18 cellular contexts compared by ENCODE assay signal in genomic region chr4:100875296-100876040, GRCh38.
DNase-seq lines count a peak whose midpoint lies in the region; ATAC-seq and TF ChIP-seq lines count a peak whose summit lies in the region.
"Had no signal": no experiment of that assay in that cellular context is flagged by ENCODE, and none has a peak within 500 bp of the region (broad histone marks: within the 10 kb centered on the region; RNA-seq: fewer than 3 reads in every experiment).

No MANE protein-coding gene starts in this region.

- no peaks in the 10 kb centered on the region for H3K36me3 ChIP-seq in PC-3 (ENCODE audit: low read depth, low read length)
- H3K36me3 ChIP-seq: BLaER1, SJSA1 had no signal

- no peaks in the 10 kb centered on the region for H3K9me2 ChIP-seq in PC-3 (replicated peaks; ENCODE audit: low read length)

- no peak overlapping the region for H3K4me2 ChIP-seq in PC-3 (ENCODE audit: low read length)
- H3K4me2 ChIP-seq: BLaER1 had no signal

- H3K4me3 Mint-ChIP-seq in effector memory CD8-positive, alpha-beta T cell, result no peak overlapping the region
- H3K4me3 Mint-ChIP-seq: CD4-positive, alpha-beta T cell had no signal

- H3K36me3 Mint-ChIP-seq in effector memory CD8-positive, alpha-beta T cell (ENCODE audit: insufficient read depth), result no peaks in the 10 kb centered on the region

- CTCF ChIA-PET in PC-3 (lab: Charles Lee), result no interaction called here

- TF ChIP-seq CTCF in foreskin keratinocyte (conservative IDR thresholded peaks at IDR 0.05) (no peak), PC-3 (conservative IDR thresholded peaks at IDR 0.05; ENCODE audit: low read depth, low read length) (no peak)

- H3K27me3 ChIP-seq in foreskin keratinocyte (no peaks in the 10 kb centered on the region), PC-3 (ENCODE audit: low read length) (no peaks in the 10 kb centered on the region)
- H3K27me3 ChIP-seq: BLaER1, SJSA1 had no signal

- intact Hi-C loops in PC-3 (cut with micrococcal nuclease), result no loop called here

- DNase-seq in EH (ENCODE audit: low read depth) (peak; percentile 25), M059J (ENCODE audit: low read depth) (peak; percentile 43), foreskin keratinocyte (no peak), PC-3 (no peak)
- DNase-seq in stimulated activated naive CD8-positive, alpha-beta T cell treated with anti-CD3 and anti-CD28 coated beads, Interleukin-15, Interleukin-2, amounts not matched to agents 100 U/mL and 50 U/mL, for 24 hours, result no peak
- no peak for DNase-seq in effector memory CD8-positive, alpha-beta T cell
- DNase-seq: ACHN; CD4-positive, alpha-beta T cell; Karpas-422; NCI-H1092 treated with DMSO at 0.1 percent for 48 hours; NCI-H146; NCI-H2029 treated with DMSO at 0.1 percent for 48 hours; NCI-H2171; NCI-H524 treated with DMSO at 0.1 percent for 48 hours; NCI-H82 had no signal

- peaks cover 5% of the 10 kb centered on the region for H3K4me1 ChIP-seq in foreskin keratinocyte
- no peaks in the 10 kb centered on the region for H3K4me1 ChIP-seq in PC-3 (ENCODE audit: insufficient read depth, low read length)
- H3K4me1 ChIP-seq: BLaER1, SJSA1 had no signal

- H3K27me3 Mint-ChIP-seq in effector memory CD8-positive, alpha-beta T cell, result peaks cover 0 to 10% of the 10 kb centered on the region in 2 donors

- no peak overlapping the region for H3K4me3 ChIP-seq in PC-3 (ENCODE audit: low read length)
- H3K4me3 ChIP-seq: BLaER1, SJSA1 had no signal

- H3K4me1 Mint-ChIP-seq in effector memory CD8-positive, alpha-beta T cell (ENCODE audit: low read depth in 2 of 2), result no peaks in the 10 kb centered on the region

- no peaks in the 10 kb centered on the region for H3K9me3 Mint-ChIP-seq in effector memory CD8-positive, alpha-beta T cell
- H3K9me3 Mint-ChIP-seq: CD4-positive, alpha-beta T cell had no signal

- no peaks in the 10 kb centered on the region for H3K9me3 ChIP-seq in PC-3 (ENCODE audit: low read length)
- H3K9me3 ChIP-seq: BLaER1, SJSA1 had no signal

- H3K9ac ChIP-seq in PC-3 (ENCODE audit: low read length), result no peak overlapping the region
- H3K9ac ChIP-seq: BLaER1 had no signal

- no peaks in the 10 kb centered on the region for H3K79me2 ChIP-seq in PC-3 (ENCODE audit: low read length)

- H3K27ac ChIP-seq in foreskin keratinocyte (no peak overlapping the region), PC-3 (ENCODE audit: low read length) (no peak overlapping the region)
- H3K27ac ChIP-seq: BLaER1, SJSA1 had no signal

- no peak overlapping the region for H2AFZ ChIP-seq in PC-3 (ENCODE audit: low read length)

- no peaks in the 10 kb centered on the region for H4K20me1 ChIP-seq in PC-3 (ENCODE audit: low read length)
- H4K20me1 ChIP-seq: BLaER1 had no signal

- peak; percentile 47 for ATAC-seq in foreskin keratinocyte
- ATAC-seq in stimulated activated naive CD8-positive, alpha-beta T cell treated with anti-CD3 and anti-CD28 coated beads, Interleukin-15, Interleukin-2, amounts not matched to agents 100 U/mL and 50 U/mL, for 24 hours, result peak; percentile 46
- ATAC-seq in effector memory CD8-positive, alpha-beta T cell (replicated peaks), result no peak
- ATAC-seq in PC-3, result no peak
- ATAC-seq in HG03520 (IDR thresholded peaks at IDR 0.05; ENCODE audit: unreplicated experiment), result no peak

- no peaks in the 10 kb centered on the region for H3F3A ChIP-seq in PC-3 (ENCODE audit: low read length, unreplicated experiment)

- no TSS peak for BruUV-seq in PC-3 (replicated peaks; lab: Mats Ljungman, UMichigan)

- POLR2A ChIA-PET in PC-3 (lab: Charles Lee; ENCODE audit: unreplicated experiment), result no interaction called here

- no peak overlapping the region for H3K27ac Mint-ChIP-seq in effector memory CD8-positive, alpha-beta T cell
- H3K27ac Mint-ChIP-seq: CD4-positive, alpha-beta T cell had no signal

Comparison
In these comparisons a context has a peak if more than half of its experiments do, and no peak if none do; other contexts are left out.
1. DNase-seq: peak in EH (single experiment) and M059J (single experiment); none in foreskin keratinocyte (0 of 2), stimulated activated naive CD8-positive, alpha-beta T cell treated with anti-CD3 and anti-CD28 coated beads, Interleukin-15, Interleukin-2, amounts not matched to agents 100 U/mL and 50 U/mL, for 24 hours (single experiment), effector memory CD8-positive, alpha-beta T cell (0 of 3) and PC-3 (single experiment).
2. ATAC-seq: peak in foreskin keratinocyte (single experiment) and stimulated activated naive CD8-positive, alpha-beta T cell treated with anti-CD3 and anti-CD28 coated beads, Interleukin-15, Interleukin-2, amounts not matched to agents 100 U/mL and 50 U/mL, for 24 hours (single experiment); none in effector memory CD8-positive, alpha-beta T cell (single experiment), PC-3 (single experiment) and HG03520 (single experiment).